In the genomic region with DNA sequence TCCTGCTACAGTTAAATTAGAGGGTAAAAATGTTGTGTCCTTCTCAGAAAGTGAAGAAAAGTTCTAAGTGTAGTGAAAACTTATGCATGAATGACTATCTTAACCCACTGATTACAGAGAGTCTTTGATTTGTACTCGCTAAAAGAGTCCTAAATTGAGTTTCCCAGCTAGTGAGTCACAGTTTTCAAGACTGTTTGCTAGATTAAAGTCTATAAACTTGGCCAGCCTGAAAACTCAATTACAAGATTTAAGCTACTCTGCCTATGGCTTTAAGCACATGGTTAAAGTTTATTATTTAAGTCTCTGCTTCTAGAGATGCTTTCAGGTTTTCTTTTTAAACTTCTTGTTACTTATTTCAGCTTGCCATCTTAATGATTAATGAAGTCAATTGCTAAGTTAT, we compare ENCODE assay signal across 12 cellular contexts.
"Had no signal": no experiment of that assay in that cellular context is flagged by ENCODE, and none has a peak within 500 bp of the region (broad histone marks: within the 10 kb centered on the region; RNA-seq: fewer than 3 reads in every experiment).

No MANE protein-coding gene starts in this region.

- FAIRE-seq: kidney, pancreas had no signal

- H3K36me3 ChIP-seq: colonic mucosa, neural progenitor cell, pancreas, transverse colon, WERI-Rb-1 had no signal

- H2AFZ ChIP-seq: neural progenitor cell had no signal

- DNase-seq: activated CD4-positive, alpha-beta T cell treated with anti-CD3 and anti-CD28 coated beads for 4 hours; activated naive CD4-positive, alpha-beta T cell treated with Interleukin-2 at 50 U/mL for 16 hours; activated naive CD8-positive, alpha-beta T cell treated with anti-CD3 and anti-CD28 coated beads, Interleukin-2, amount 50 U/mL, for 24 hours; colonic mucosa; kidney; mesendoderm; pancreas; transverse colon; WERI-Rb-1 had no signal

- H3K4me2 ChIP-seq: neural progenitor cell had no signal

- H3K27ac ChIP-seq: colonic mucosa, neural progenitor cell, pancreas, skin epidermis, transverse colon, WERI-Rb-1 had no signal

- H3K4me3 ChIP-seq: colonic mucosa, neural progenitor cell, pancreas, skin epidermis, transverse colon had no signal

- H3K9ac ChIP-seq: neural progenitor cell had no signal

- H3K9me3 ChIP-seq: colonic mucosa, pancreas, transverse colon had no signal

- H3K4me1 ChIP-seq: colonic mucosa, neural progenitor cell, pancreas had no signal

- H3K27me3 ChIP-seq: colonic mucosa, neural progenitor cell, pancreas had no signal

- ATAC-seq: activated naive CD8-positive, alpha-beta T cell treated with anti-CD3 and anti-CD28 coated beads, Interleukin-2, amount 50 U/mL, for 24 hours; pancreas; stimulated activated effector memory CD8-positive, alpha-beta T cell treated with anti-CD3 and anti-CD28 coated beads, Interleukin-12 subunit alpha, Interleukin-12 subunit beta, amount 100 ng/mL, for 72 hours had no signal
